In the genomic region with DNA sequence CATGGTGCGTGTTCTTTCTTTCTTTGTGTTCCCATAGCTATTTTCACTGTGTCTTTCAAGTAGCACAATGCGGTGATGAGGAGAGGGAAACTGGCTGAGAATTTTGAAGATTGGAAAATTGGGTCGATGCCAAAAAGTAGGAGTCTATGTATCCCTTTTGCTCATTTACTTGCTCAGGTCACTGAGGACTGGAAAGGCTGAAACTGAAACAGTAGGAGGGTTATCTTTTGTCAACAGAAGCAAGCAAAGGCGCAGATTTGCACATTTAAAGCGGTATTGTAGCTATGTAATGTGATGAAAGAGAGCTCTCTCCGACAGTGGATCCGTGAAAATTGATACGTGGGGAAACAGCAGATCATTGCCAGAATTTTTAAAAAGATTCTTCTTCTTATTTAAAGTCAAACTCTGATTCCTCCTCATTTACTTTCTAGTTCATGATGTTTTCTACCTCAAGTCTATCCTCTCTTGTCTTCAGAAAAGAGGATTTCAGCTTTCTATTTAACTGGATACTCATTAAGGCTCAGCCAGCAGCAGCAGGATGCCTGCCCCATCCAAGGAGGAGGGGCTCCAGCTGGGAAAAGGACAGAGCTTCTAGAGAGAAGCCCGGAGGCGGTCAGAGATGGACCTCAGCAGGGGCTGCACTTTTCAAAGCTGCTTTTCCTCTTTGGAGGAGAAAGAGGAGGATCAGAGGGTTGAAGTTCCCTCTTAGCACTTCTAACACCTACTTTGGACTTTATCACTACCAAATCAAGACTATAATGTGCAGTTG, we compare ENCODE assay signal across 10 cellular contexts. TPM values are rescaled to one million over a fixed set of nuclear protein-coding genes. Genes with fewer than 3 reads are reported as not detected.
DNase-seq lines count a peak whose midpoint lies in the region; ATAC-seq, FAIRE-seq and TF ChIP-seq lines count a peak whose summit lies in the region.
"Had no signal": no experiment of that assay in that cellular context is flagged by ENCODE, and none has a peak within 500 bp of the region (broad histone marks: within the 10 kb centered on the region; RNA-seq: fewer than 3 reads in every experiment).

No MANE protein-coding gene starts in this region.

- DNase-seq in AG20443 (ENCODE audit: low spot score) (peak; percentile 54), NCI-H2171 treated with DMSO at 0.1 percent for 48 hours (lab: John Stamatoyannopoulos, UW) (peak; percentile 49), endothelial cell of umbilical vein (ENCODE audit: low read depth, low spot score) (peak; percentile 71), myocyte (ENCODE audit: low read depth) (peak; percentile 44), GM19240 (ENCODE audit: insufficient read length, low spot score) (no peak), GM12892 (ENCODE audit: insufficient read length) (no peak)
- no peak for DNase-seq in effector CD8-positive, alpha-beta T cell (lab: John Stamatoyannopoulos, UW)
- DNase-seq: T1000 had no signal

- peaks cover 24% of the 10 kb centered on the region for H3K4me1 ChIP-seq in endothelial cell of umbilical vein (ENCODE audit: control insufficient read depth, extremely low read depth, insufficient read depth, low read length)

- FAIRE-seq in endothelial cell of umbilical vein (lab: Jason Lieb, UNC) (peak; percentile 70), GM12892 (lab: Jason Lieb, UNC) (no peak)

- ATAC-seq in HG03565 (IDR thresholded peaks at IDR 0.05; ENCODE audit: unreplicated experiment) = no peak

- H3K4me3 ChIP-seq in endothelial cell of umbilical vein (replicated peaks in 1 of 3; ENCODE audit: insufficient read depth in 1 of 3, low read depth in 1 of 3, low read length in 3 of 3) = peak overlapping the region in 1 of 3 experiments; percentile 31

- H3K9me3 ChIP-seq in endothelial cell of umbilical vein (replicated peaks; ENCODE audit: control insufficient read depth, insufficient read depth, low read length) = no peaks in the 10 kb centered on the region

- no peak overlapping the region for H3K27ac ChIP-seq in endothelial cell of umbilical vein (ENCODE audit: insufficient read depth, low read depth, low read length)
- H3K27ac ChIP-seq: KMS-11 had no signal

- no peaks in the 10 kb centered on the region for H4K20me1 ChIP-seq in endothelial cell of umbilical vein (replicated peaks; ENCODE audit: control insufficient read depth, extremely low read depth, insufficient read depth, low read length)

- peak overlapping the region; percentile 69 for H2AFZ ChIP-seq in endothelial cell of umbilical vein (ENCODE audit: low read depth, low read length)

- H3K4me2 ChIP-seq in endothelial cell of umbilical vein (ENCODE audit: insufficient read depth, low read length) = peak overlapping the region; percentile 56
- H3K4me2 ChIP-seq: KMS-11 had no signal

- POLR2A ChIA-PET in endothelial cell of umbilical vein (lab: Charles Lee) = no interaction called here

- TF ChIP-seq POLR2A in endothelial cell of umbilical vein (IDR thresholded peaks at IDR 0.05; ENCODE audit: low read depth, low read length) (no peak), GM12892 (IDR thresholded peaks at IDR 0.05; ENCODE audit: low read depth, low read length) (no peak)

- H3K9me1 ChIP-seq in endothelial cell of umbilical vein (replicated peaks; ENCODE audit: control insufficient read depth, extremely low read depth, insufficient read depth, low read length) = no peaks in the 10 kb centered on the region

- intact Hi-C loops in endothelial cell of umbilical vein (cut with micrococcal nuclease) = loop anchor here (2.0 kb wide), 1 partner anchor 14 kb away; no protein-coding TSS in a partner anchor

- H3K27me3 ChIP-seq in endothelial cell of umbilical vein (ENCODE audit: control insufficient read depth in 2 of 2, insufficient read depth in 2 of 2, low read length in 2 of 2) = no peaks in the 10 kb centered on the region

- no peak for TF ChIP-seq CTCF in endothelial cell of umbilical vein (IDR thresholded peaks at IDR 0.05; ENCODE audit: extremely low read depth in 1 of 2, insufficient read depth in 1 of 2, low read depth in 1 of 2, low read length in 2 of 2)

- dilution Hi-C loops in endothelial cell of umbilical vein (cut with MboI; ENCODE audit: extremely low pct_ligation_motif_present, low sequenced_read_pairs) = no loop called here

- no peaks in the 10 kb centered on the region for H3K36me3 ChIP-seq in endothelial cell of umbilical vein (ENCODE audit: control insufficient read depth in 2 of 2, extremely low read depth in 1 of 2, insufficient read depth in 2 of 2, low read length in 2 of 2)

- no TSS peak for BruUV-seq in endothelial cell of umbilical vein (replicated peaks; lab: Mats Ljungman, UMichigan)

- no peak overlapping the region for H3K9ac ChIP-seq in endothelial cell of umbilical vein (replicated peaks; ENCODE audit: extremely low read depth, insufficient read depth, low read length)
- H3K9ac ChIP-seq: KMS-11 had no signal

- CTCF ChIA-PET in endothelial cell of umbilical vein (lab: Charles Lee) = interaction anchor here (0.7 to 1.4 kb wide), 5 partner anchors 16 to 179 kb away, joined by 3 to 4 read pairs (median 3); a partner anchor contains a TSS

- no peaks in the 10 kb centered on the region for H3K79me2 ChIP-seq in endothelial cell of umbilical vein (ENCODE audit: control insufficient read depth, insufficient read depth, low read length)

TF ChIP-seq in endothelial cell of umbilical vein, 7 proteins besides CTCF, POLR2A, EP300 and RAD21:
- TF ChIP-seq POLR2AphosphoS5 (IDR thresholded peaks at IDR 0.05; ENCODE audit: insufficient read depth, low read depth, low read length) (no peak), FOS (IDR thresholded peaks at IDR 0.05; ENCODE audit: borderline replicate concordance, insufficient read depth, low read length) (no peak), GATA2 (IDR thresholded peaks at IDR 0.05; ENCODE audit: insufficient read depth, insufficient read length, low read depth, low read length) (no peak), EZH2 (IDR thresholded peaks at IDR 0.05; ENCODE audit: borderline replicate concordance, low read depth, low read length, severe bottlenecking) (no peak), MYC (IDR thresholded peaks at IDR 0.05; ENCODE audit: low read depth, low read length) (no peak), JUN (IDR thresholded peaks at IDR 0.05; ENCODE audit: borderline replicate concordance, insufficient read depth, insufficient read length, low read depth) (no peak)
- TF ChIP-seq, protein P1, sequence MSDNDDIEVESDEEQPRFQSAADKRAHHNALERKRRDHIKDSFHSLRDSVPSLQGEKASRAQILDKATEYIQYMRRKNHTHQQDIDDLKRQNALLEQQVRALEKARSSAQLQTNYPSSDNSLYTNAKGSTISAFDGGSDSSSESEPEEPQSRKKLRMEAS (IDR thresholded peaks at IDR 0.05; ENCODE audit: insufficient read depth, insufficient read length) = no peak

RNA-seq across cellular contexts. Expression of a gene that starts 15.9 kb away (rescaled TPM):
- total RNA-seq in endothelial cell of umbilical vein (143 and 151 TPM in 2 replicates), myocyte (165 and 196 TPM in 2 replicates)
- polyA plus RNA-seq in endothelial cell of umbilical vein = 59.2 and 69.0 TPM in 2 replicates
- 64.4 and 72.7 TPM in 2 replicates for polyA plus RNA-seq in endothelial cell of umbilical vein (2011; cell fraction: cytosol; rRNA removed)
- polyA plus RNA-seq in endothelial cell of umbilical vein (2011; cell fraction: nucleus; rRNA removed) = 171 and 177 TPM in 2 replicates
- polyA plus RNA-seq in endothelial cell of umbilical vein (2012) = 88.2 and 93.3 TPM in 2 replicates
- polyA minus RNA-seq in endothelial cell of umbilical vein = 96.4 and 114 TPM in 2 replicates
- 35.5 TPM for polyA minus RNA-seq in endothelial cell of umbilical vein (2011; cell fraction: cytosol; rRNA and poly(A)+ RNA removed)
- 131 and 165 TPM in 2 replicates for polyA minus RNA-seq in endothelial cell of umbilical vein (2011; cell fraction: nucleus; rRNA and poly(A)+ RNA removed)
- polyA plus RNA-seq in myocyte (2012) = 110 TPM
- 4.2 TPM for polyA plus RNA-seq in GM12892 (2012; ENCODE audit: missing spikeins)

Comparison
In these comparisons a context has a peak if more than half of its experiments do, and no peak if none do; other contexts are left out.
1. DNase-seq: peak in AG20443 (single experiment), NCI-H2171 treated with DMSO at 0.1 percent for 48 hours (single experiment), endothelial cell of umbilical vein (single experiment) and myocyte (single experiment); none in GM19240 (single experiment), effector CD8-positive, alpha-beta T cell (single experiment) and GM12892 (single experiment).